19 cellular contexts compared by ENCODE assay signal in genomic region chr10:61076572-61077114, GRCh38.
"Had no signal": no experiment of that assay in that cellular context is flagged by ENCODE, and none has a peak within 500 bp of the region (broad histone marks: within the 10 kb centered on the region; RNA-seq: fewer than 3 reads in every experiment).

No MANE protein-coding gene starts in this region.

- H3K4me1 ChIP-seq: breast epithelium, right lobe of liver, suprapubic skin, vagina had no signal

- H3K4me3 ChIP-seq: breast epithelium, coronary artery, ovary, right lobe of liver, suprapubic skin, vagina had no signal

- DNase-seq: activated CD4-positive, alpha-beta T cell treated with anti-CD3 and anti-CD28 coated beads, Interleukin-2, amount 50 U/mL, for 1 hour; activated CD4-positive, CD25-positive, alpha-beta regulatory T cell treated with anti-CD3 and anti-CD28 coated beads, Interleukin-2, amount 50 U/mL, for 72 hours; activated CD8-positive, alpha-beta memory T cell treated with anti-CD3 and anti-CD28 coated beads, Interleukin-2, amount 50 U/mL, for 4 hours; activated naive CD4-positive, alpha-beta T cell treated with anti-CD3 and anti-CD28 coated beads for 36 hours; activated T-cell treated with anti-CD3 and anti-CD28 coated beads, Interleukin-2, amount 50 U/mL, for 4 hours; anterior cingulate cortex; kidney; left ventricle myocardium superior; naive thymus-derived CD8-positive, alpha-beta T cell; ovary; right lobe of liver; small intestine; stimulated activated CD4-positive, alpha-beta T cell treated with anti-CD3 and anti-CD28 coated beads, Interleukin-15, amount 100 ng/mL, for 24 hours; stimulated activated CD4-positive, alpha-beta T cell treated with anti-CD3 and anti-CD28 coated beads, Interleukin-2, amount 100 ng/mL, for 48 hours; trophoblast cell had no signal

- ATAC-seq: activated T-cell treated with anti-CD3 and anti-CD28 coated beads, Interleukin-2, amount 50 U/mL, for 4 hours; left ventricle myocardium superior; naive thymus-derived CD8-positive, alpha-beta T cell had no signal

- H3K27ac ChIP-seq: breast epithelium, coronary artery, ovary, right lobe of liver, suprapubic skin, vagina had no signal

- H3K36me3 ChIP-seq: breast epithelium, ovary, right lobe of liver, suprapubic skin, vagina had no signal

- H3K27me3 ChIP-seq: breast epithelium, ovary, right lobe of liver, suprapubic skin, vagina had no signal

- H3K9me3 ChIP-seq: breast epithelium, ovary, right lobe of liver, suprapubic skin, vagina had no signal
